Comparison of ENCODE assay signal across 1 cellular context in genomic region chr3:197749315-197749600, GRCh38.
TF ChIP-seq lines count a peak whose summit lies in the region.

No MANE protein-coding gene starts in this region.

TF ChIP-seq in H1, 55 proteins besides CTCF, POLR2A, EP300 and RAD21:
- TF ChIP-seq CREB1 (IDR thresholded peaks at IDR 0.05): peak; percentile 80
- TF ChIP-seq, protein P1, sequence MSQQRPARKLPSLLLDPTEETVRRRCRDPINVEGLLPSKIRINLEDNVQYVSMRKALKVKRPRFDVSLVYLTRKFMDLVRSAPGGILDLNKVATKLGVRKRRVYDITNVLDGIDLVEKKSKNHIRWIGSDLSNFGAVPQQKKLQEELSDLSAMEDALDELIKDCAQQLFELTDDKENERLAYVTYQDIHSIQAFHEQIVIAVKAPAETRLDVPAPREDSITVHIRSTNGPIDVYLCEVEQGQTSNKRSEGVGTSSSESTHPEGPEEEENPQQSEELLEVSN (IDR thresholded peaks at IDR 0.05): no peak
- no peak for TF ChIP-seq BRCA1 (IDR thresholded peaks at IDR 0.05; ENCODE audit: low read depth, low read length)
- TF ChIP-seq RBBP5 (IDR thresholded peaks at IDR 0.05; ENCODE audit: borderline replicate concordance, low read depth, low read length): no peak
- peak in 1 of 2 experiments; percentile 54; a peak in 1 of 4 replicates for TF ChIP-seq SIN3A (conservative IDR thresholded peaks at IDR 0.05 in 1 of 2, IDR thresholded peaks at IDR 0.05 in 1 of 2; ENCODE audit: low read depth in 1 of 2, low read length in 2 of 2)
- peak; percentile 46; the same call in 1 of the 2 replicates for TF ChIP-seq MAX (IDR thresholded peaks at IDR 0.05)
- peak; percentile 74 for TF ChIP-seq ASH2L (IDR thresholded peaks at IDR 0.05; ENCODE audit: low read length)
- no peak for TF ChIP-seq CHD1 (IDR thresholded peaks at IDR 0.05; ENCODE audit: low read depth, low read length)
- no peak for TF ChIP-seq RFX5 (IDR thresholded peaks at IDR 0.05; ENCODE audit: borderline replicate concordance, low read depth, low read length)
- TF ChIP-seq TAF1 (IDR thresholded peaks at IDR 0.05; ENCODE audit: low read depth, low read length): peak; percentile 17; the same call in 1 of the 2 replicates
